ENCODE assay signal across 9 cellular contexts in the genomic region with DNA sequence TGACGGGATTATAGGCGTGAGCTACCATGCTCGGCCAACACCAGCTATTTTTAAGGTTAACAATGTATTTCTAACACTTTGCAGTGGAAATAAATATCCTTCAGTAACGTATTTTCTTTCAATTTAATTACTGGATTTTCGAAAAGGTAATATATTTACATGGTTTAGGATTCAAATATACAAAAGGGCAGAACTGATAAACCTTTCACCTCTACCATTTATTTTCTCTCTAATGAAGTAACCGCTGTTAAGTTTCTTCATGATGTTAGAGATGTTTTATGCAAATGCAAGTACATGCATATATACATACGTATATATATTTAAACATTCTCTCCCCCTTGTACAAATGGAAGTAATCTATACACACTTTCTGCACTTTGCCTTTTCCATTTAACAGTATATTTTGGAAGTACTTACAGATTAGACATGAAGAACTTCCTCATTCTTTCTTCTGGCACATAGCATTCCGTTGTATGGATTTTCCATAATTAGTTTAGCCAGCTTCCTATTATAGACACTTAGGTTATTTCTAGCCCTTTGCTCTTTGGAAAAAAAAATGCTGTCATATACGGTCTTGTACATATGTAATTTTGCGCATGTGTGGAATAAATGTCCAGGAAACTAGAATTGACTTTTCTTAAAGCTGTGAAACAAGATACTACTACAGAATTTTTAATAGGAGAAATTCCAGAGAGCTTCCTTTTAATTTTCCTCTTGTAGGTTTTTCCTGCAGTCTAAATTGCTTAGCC. TPM values are rescaled to one million over a fixed set of nuclear protein-coding genes. Genes with fewer than 3 reads are reported as not detected.
DNase-seq lines count a peak whose midpoint lies in the region; ATAC-seq and TF ChIP-seq lines count a peak whose summit lies in the region.
"Had no signal": no experiment of that assay in that cellular context is flagged by ENCODE, and none has a peak within 500 bp of the region (broad histone marks: within the 10 kb centered on the region; RNA-seq: fewer than 3 reads in every experiment).

No MANE protein-coding gene starts in this region.

- H3K79me2 ChIP-seq in OCI-LY1 (ENCODE audit: insufficient read depth, low read length), result no peaks in the 10 kb centered on the region

- no peak for TF ChIP-seq CTCF in OCI-LY1 (IDR thresholded peaks at IDR 0.05; ENCODE audit: low read length)

- H3K9me3 Mint-ChIP-seq in activated T-cell treated with anti-CD3 and anti-CD28 coated beads, Interleukin-2, amount 50 U/mL, for 4 hours, result peaks cover 2% of the 10 kb centered on the region
- no peaks in the 10 kb centered on the region for H3K9me3 Mint-ChIP-seq in dendritic cell treated with granulocyte-macrophage colony-stimulating factor and Interleukin-4, amounts not matched to agents 40 ng/mL and 50 ng/mL, for 4 days

- H3K9me2 ChIP-seq in OCI-LY1 (ENCODE audit: low read depth, low read length), result no peaks in the 10 kb centered on the region

- no peaks in the 10 kb centered on the region for H4K20me1 ChIP-seq in OCI-LY1 (ENCODE audit: insufficient read depth, low read length)

- H3K36me3 Mint-ChIP-seq in activated T-cell treated with anti-CD3 and anti-CD28 coated beads, Interleukin-2, amount 50 U/mL, for 4 hours (ENCODE audit: insufficient read depth), result no peaks in the 10 kb centered on the region
- H3K36me3 Mint-ChIP-seq in dendritic cell treated with granulocyte-macrophage colony-stimulating factor and Interleukin-4, amounts not matched to agents 40 ng/mL and 50 ng/mL, for 4 days (ENCODE audit: low read depth), result no peaks in the 10 kb centered on the region

- peak overlapping the region; percentile 88 for H3K4me2 ChIP-seq in OCI-LY1 (ENCODE audit: low read length)

- peaks cover 32% of the 10 kb centered on the region for H3K4me1 Mint-ChIP-seq in activated T-cell treated with anti-CD3 and anti-CD28 coated beads, Interleukin-2, amount 50 U/mL, for 4 hours (ENCODE audit: low read depth)
- peaks cover 44% of the 10 kb centered on the region for H3K4me1 Mint-ChIP-seq in dendritic cell treated with granulocyte-macrophage colony-stimulating factor and Interleukin-4, amounts not matched to agents 40 ng/mL and 50 ng/mL, for 4 days (ENCODE audit: low read depth)

- H3K27ac ChIP-seq in OCI-LY1 (ENCODE audit: low read depth, low read length, poor library complexity, severe bottlenecking), result peak overlapping the region; percentile 85

- intact Hi-C loops in dendritic cell treated with granulocyte-macrophage colony-stimulating factor and Interleukin-4, amounts not matched to agents 40 ng/mL and 50 ng/mL, for 4 days (cut with micrococcal nuclease), result no loop called here
- intact Hi-C loops in sciatic nerve (cut with DNase I), result no loop called here

- no peaks in the 10 kb centered on the region for H3K27me3 ChIP-seq in OCI-LY1 (ENCODE audit: insufficient read depth, low read length)
- H3K27me3 ChIP-seq in neuron (ENCODE audit: insufficient read depth, low read length), result no peaks in the 10 kb centered on the region
- H3K27me3 ChIP-seq: foreskin keratinocyte had no signal

- H3K9me3 ChIP-seq in OCI-LY1 (ENCODE audit: low read length) (no peaks in the 10 kb centered on the region), neuron (ENCODE audit: low read length) (no peaks in the 10 kb centered on the region)

- 0 out of 2 replicates have a peak, but pooled peaks cover 6% of the 10 kb centered on the region for H3F3A ChIP-seq in OCI-LY1 (ENCODE audit: insufficient read depth, low read length)

- no peak overlapping the region for H3K27ac Mint-ChIP-seq in dendritic cell treated with granulocyte-macrophage colony-stimulating factor and Interleukin-4, amounts not matched to agents 40 ng/mL and 50 ng/mL, for 4 days

- peaks cover 16% of the 10 kb centered on the region for H3K27me3 Mint-ChIP-seq in activated T-cell treated with anti-CD3 and anti-CD28 coated beads, Interleukin-2, amount 50 U/mL, for 4 hours (ENCODE audit: low read depth)
- peaks cover 16% of the 10 kb centered on the region for H3K27me3 Mint-ChIP-seq in dendritic cell treated with granulocyte-macrophage colony-stimulating factor and Interleukin-4, amounts not matched to agents 40 ng/mL and 50 ng/mL, for 4 days

- H3K4me3 ChIP-seq in OCI-LY1 (ENCODE audit: low read depth, low read length, poor library complexity, severe bottlenecking), result peak overlapping the region; percentile 67
- peak overlapping the region; percentile 93 for H3K4me3 ChIP-seq in neuron (ENCODE audit: low read length)

- no peak for ATAC-seq in activated T-cell treated with anti-CD3 and anti-CD28 coated beads, Interleukin-2, amount 50 U/mL, for 4 hours
- no peak for ATAC-seq in sciatic nerve

- H3K4me1 ChIP-seq in OCI-LY1 (ENCODE audit: insufficient read depth, low read length, severe bottlenecking) (peaks cover 27% of the 10 kb centered on the region), neuron (ENCODE audit: insufficient read depth, low read length) (peaks cover 7% of the 10 kb centered on the region)

- no peak for DNase-seq in activated T-cell treated with anti-CD3 and anti-CD28 coated beads, Interleukin-2, amount 50 U/mL, for 4 hours
- no peak for DNase-seq in activated T-cell treated with anti-CD3 and anti-CD28 coated beads, Interleukin-2, amount 50 U/mL, for 48 hours
- DNase-seq in sciatic nerve (ENCODE audit: low spot score) (no peak), NOMO-1 treated with DMSO at 0.1 percent for 48 hours (lab: John Stamatoyannopoulos, UW; ENCODE audit: unreplicated experiment) (no peak), NCI-H1930 (lab: John Stamatoyannopoulos, UW) (no peak)

- H3K36me3 ChIP-seq in OCI-LY1 (ENCODE audit: insufficient read depth, low read length), result no peaks in the 10 kb centered on the region
- no peaks in the 10 kb centered on the region for H3K36me3 ChIP-seq in neuron (ENCODE audit: insufficient read depth, low read length)

- H3K9ac ChIP-seq in OCI-LY1 (ENCODE audit: low read length), result peak overlapping the region; percentile 72

- H3K4me3 Mint-ChIP-seq in activated T-cell treated with anti-CD3 and anti-CD28 coated beads, Interleukin-2, amount 50 U/mL, for 4 hours, result peak overlapping the region; percentile 96
- peak overlapping the region; percentile 20 for H3K4me3 Mint-ChIP-seq in dendritic cell treated with granulocyte-macrophage colony-stimulating factor and Interleukin-4, amounts not matched to agents 40 ng/mL and 50 ng/mL, for 4 days

- H2AFZ ChIP-seq in OCI-LY1 (ENCODE audit: low read length) (no peak overlapping the region), neuron (ENCODE audit: low read depth, low read length) (no peak overlapping the region)

RNA-seq across cellular contexts. Expression of gene HJV, which starts 14.9 kb away (rescaled TPM):
- total RNA-seq in activated T-cell treated with anti-CD3 and anti-CD28 coated beads, Interleukin-2, amount 50 U/mL, for 4 hours, result not detected
- not detected for total RNA-seq in sciatic nerve
- total RNA-seq: foreskin keratinocyte had no signal

RNA-seq across cellular contexts. Expression of gene TXNIP, which starts 40.0 kb away (rescaled TPM):
- 10 to 100 TPM; 68.9 to 91.0 (median 83.7) TPM for total RNA-seq in activated T-cell treated with anti-CD3 and anti-CD28 coated beads, Interleukin-2, amount 50 U/mL, for 4 hours
- total RNA-seq in sciatic nerve, result 609 TPM
